25 cellular contexts compared by ENCODE assay signal in the genomic region with DNA sequence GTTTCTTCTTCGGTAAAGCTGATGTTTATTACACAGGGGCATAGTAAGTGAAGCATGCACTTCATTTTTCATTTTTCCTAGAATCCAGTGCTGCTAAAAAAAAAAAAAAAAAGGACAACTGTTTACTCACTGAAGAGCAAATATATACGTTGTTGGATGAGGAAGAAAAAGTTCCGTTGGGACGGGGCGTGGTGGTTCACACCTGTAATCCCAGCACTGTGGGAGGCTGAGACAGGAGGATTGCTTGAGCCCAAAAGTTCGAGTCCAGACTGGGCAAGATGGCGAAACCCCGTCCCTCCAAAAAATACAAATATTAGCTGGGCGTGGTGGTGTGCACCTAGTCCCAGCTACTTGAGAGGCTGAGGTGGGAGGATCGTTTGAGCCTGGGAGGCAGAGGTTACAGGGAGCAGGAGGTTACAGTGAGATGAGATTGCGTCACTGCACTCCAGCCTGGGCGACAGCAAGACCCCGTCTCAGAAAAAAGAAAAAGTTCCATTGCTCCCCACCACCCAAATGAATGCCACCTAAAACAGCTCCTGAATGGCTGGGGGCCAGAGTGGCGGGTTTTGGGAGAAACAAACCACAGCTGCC.
A peak's percentile ranks its signal among the peaks of the same experiment; 100 is the strongest.
DNase-seq lines count a peak whose midpoint lies in the region; ATAC-seq and TF ChIP-seq lines count a peak whose summit lies in the region.
"Had no signal": no experiment of that assay in that cellular context is flagged by ENCODE, and none has a peak within 500 bp of the region (broad histone marks: within the 10 kb centered on the region; RNA-seq: fewer than 3 reads in every experiment).

No MANE protein-coding gene starts in this region.

- no peak overlapping the region for H3K4me3 ChIP-seq in GM23338
- no peak overlapping the region for H3K4me3 ChIP-seq in RWPE2 (ENCODE audit: severe bottlenecking)
- H3K4me3 ChIP-seq: BLaER1 treated with 17β-estradiol and CSF1 and Interleukin-3, amounts not matched to agents 10 nM and 100 nM; breast epithelium; gastroesophageal sphincter; left lung; MG63; ovary had no signal

- H3F3A ChIP-seq in GM23338 (replicated peaks; ENCODE audit: low read depth): no peaks in the 10 kb centered on the region

- no peak for ATAC-seq in GM23338
- no peak for ATAC-seq in RWPE2 (ENCODE audit: low read depth)
- no peak for ATAC-seq in foreskin keratinocyte
- no peak for ATAC-seq in GM21723 (IDR thresholded peaks at IDR 0.05; ENCODE audit: unreplicated experiment)
- no peak for ATAC-seq in stimulated activated naive CD8-positive, alpha-beta T cell treated with anti-CD3 and anti-CD28 coated beads, Interleukin-15, Interleukin-2, amounts not matched to agents 100 U/mL and 50 U/mL, for 24 hours
- ATAC-seq: activated T-helper 17 cell treated with anti-CD3 and anti-CD28 coated beads, Interleukin-2, amount 50 U/mL, for 72 hours; effector memory CD8-positive, alpha-beta T cell; naive thymus-derived CD4-positive, alpha-beta T cell; stimulated activated effector memory CD8-positive, alpha-beta T cell treated with anti-CD3 and anti-CD28 coated beads, Interleukin-12 subunit alpha, Interleukin-12 subunit beta, amount 100 ng/mL, for 72 hours; T-cell had no signal

- H3K79me2 ChIP-seq in GM23338 (replicated peaks; ENCODE audit: insufficient read depth): no peaks in the 10 kb centered on the region

- H3K27ac Mint-ChIP-seq in GM23338: no peak overlapping the region; the same call in 1 of the 2 replicates
- H3K27ac Mint-ChIP-seq in progenitor cell of endocrine pancreas: peak overlapping the region; percentile 100
- H3K27ac Mint-ChIP-seq: activated naive CD4-positive, alpha-beta T cell treated with anti-CD3 and anti-CD28 coated beads, Interleukin-2, amount 50 U/mL, for 24 hours; activated T-helper 17 cell treated with anti-CD3 and anti-CD28 coated beads, Interleukin-2, amount 50 U/mL, for 72 hours; effector memory CD8-positive, alpha-beta T cell; stimulated activated effector memory CD8-positive, alpha-beta T cell treated with anti-CD3 and anti-CD28 coated beads, Interleukin-12 subunit alpha, Interleukin-12 subunit beta, amount 100 ng/mL, for 72 hours; T-cell had no signal

- DNase-seq in GM23338 (ENCODE audit: low spot score) (no peak), RWPE2 (ENCODE audit: low spot score) (no peak), foreskin keratinocyte (no peak), progenitor cell of endocrine pancreas (ENCODE audit: low spot score, unreplicated experiment) (no peak), RKO (ENCODE audit: low spot score) (no peak)
- no peak for DNase-seq in activated CD4-positive, alpha-beta T cell treated with anti-CD3 and anti-CD28 coated beads, Interleukin-2, amount 50 U/mL, for 1 hour
- no peak for DNase-seq in stimulated activated naive CD8-positive, alpha-beta T cell treated with anti-CD3 and anti-CD28 coated beads, Interleukin-15, Interleukin-2, amounts not matched to agents 100 U/mL and 50 U/mL, for 24 hours
- DNase-seq: activated CD4-positive, alpha-beta T cell treated with anti-CD3 and anti-CD28 coated beads, Interleukin-2, amount 50 U/mL, for 48 hours; activated CD8-positive, alpha-beta memory T cell treated with anti-CD3 and anti-CD28 coated beads, Interleukin-2, amount 50 U/mL, for 4 hours; effector memory CD8-positive, alpha-beta T cell; MG63; naive thymus-derived CD4-positive, alpha-beta T cell; NCI-H526 treated with DMSO at 0.1 percent for 48 hours; ovary; right cardiac atrium; stimulated activated CD4-positive, alpha-beta T cell treated with anti-CD3 and anti-CD28 coated beads, Interleukin-4, amount 100 ng/mL, for 24 hours; T-cell had no signal

- H3K36me3 ChIP-seq in GM23338 (ENCODE audit: insufficient read depth): no peaks in the 10 kb centered on the region
- H3K36me3 ChIP-seq in RWPE2 (ENCODE audit: low read depth): no peaks in the 10 kb centered on the region
- H3K36me3 ChIP-seq: BLaER1 treated with 17β-estradiol and CSF1 and Interleukin-3, amounts not matched to agents 10 nM and 100 nM; breast epithelium; gastroesophageal sphincter; left lung; MG63; ovary had no signal

- H3K9me3 Mint-ChIP-seq in GM23338 (peaks cover 4% of the 10 kb centered on the region; the same call in 2 of the 3 replicates), progenitor cell of endocrine pancreas (ENCODE audit: low read depth) (peaks cover 7% of the 10 kb centered on the region)
- H3K9me3 Mint-ChIP-seq: activated naive CD4-positive, alpha-beta T cell treated with anti-CD3 and anti-CD28 coated beads, Interleukin-2, amount 50 U/mL, for 24 hours; activated T-helper 17 cell treated with anti-CD3 and anti-CD28 coated beads, Interleukin-2, amount 50 U/mL, for 72 hours; effector memory CD8-positive, alpha-beta T cell; stimulated activated effector memory CD8-positive, alpha-beta T cell treated with anti-CD3 and anti-CD28 coated beads, Interleukin-12 subunit alpha, Interleukin-12 subunit beta, amount 100 ng/mL, for 72 hours; T-cell had no signal

- no peaks in the 10 kb centered on the region for H4K20me1 ChIP-seq in GM23338 (replicated peaks; ENCODE audit: insufficient read depth)
- H4K20me1 ChIP-seq: BLaER1 treated with 17β-estradiol and CSF1 and Interleukin-3, amounts not matched to agents 10 nM and 100 nM had no signal

- H3K27ac ChIP-seq in GM23338 (ENCODE audit: low read depth) (no peak overlapping the region), RWPE2 (ENCODE audit: poor library complexity, severe bottlenecking) (peak overlapping the region; percentile 73), foreskin keratinocyte (peak overlapping the region; percentile 2)
- H3K27ac ChIP-seq: gastroesophageal sphincter, left lung, ovary had no signal

- H3K4me2 ChIP-seq in GM23338: peak overlapping the region; percentile 48; the same call in 1 of the 2 replicates

- peaks cover 31% of the 10 kb centered on the region for H3K4me1 Mint-ChIP-seq in GM23338
- H3K4me1 Mint-ChIP-seq in progenitor cell of endocrine pancreas (ENCODE audit: low read depth): peaks cover 47% of the 10 kb centered on the region
- H3K4me1 Mint-ChIP-seq: activated naive CD4-positive, alpha-beta T cell treated with anti-CD3 and anti-CD28 coated beads, Interleukin-2, amount 50 U/mL, for 24 hours; activated T-helper 17 cell treated with anti-CD3 and anti-CD28 coated beads, Interleukin-2, amount 50 U/mL, for 72 hours; stimulated activated effector memory CD8-positive, alpha-beta T cell treated with anti-CD3 and anti-CD28 coated beads, Interleukin-12 subunit alpha, Interleukin-12 subunit beta, amount 100 ng/mL, for 72 hours had no signal

- TF ChIP-seq CTCF in GM23338 (conservative IDR thresholded peaks at IDR 0.05; ENCODE audit: low read depth in 2 of 2): no peak
- no peak for TF ChIP-seq CTCF in RWPE2 (IDR thresholded peaks at IDR 0.05; ENCODE audit: poor library complexity, severe bottlenecking)
- TF ChIP-seq CTCF in foreskin keratinocyte (conservative IDR thresholded peaks at IDR 0.05): no peak
- TF ChIP-seq CTCF in progenitor cell of endocrine pancreas (IDR thresholded peaks at IDR 0.05; ENCODE audit: unreplicated experiment): no peak

- peak overlapping the region; percentile 69; the same call in 1 of the 2 replicates for H2AFZ ChIP-seq in GM23338

- H3K27me3 Mint-ChIP-seq in GM23338 (ENCODE audit: insufficient read depth, low read depth, poor library complexity): peaks cover 3% of the 10 kb centered on the region
- no peaks in the 10 kb centered on the region for H3K27me3 Mint-ChIP-seq in progenitor cell of endocrine pancreas
- H3K27me3 Mint-ChIP-seq: activated naive CD4-positive, alpha-beta T cell treated with anti-CD3 and anti-CD28 coated beads, Interleukin-2, amount 50 U/mL, for 24 hours; activated T-helper 17 cell treated with anti-CD3 and anti-CD28 coated beads, Interleukin-2, amount 50 U/mL, for 72 hours had no signal

- no peaks in the 10 kb centered on the region for H3K9me3 ChIP-seq in RWPE2 (ENCODE audit: severe bottlenecking)
- H3K9me3 ChIP-seq: breast epithelium, gastroesophageal sphincter, left lung, ovary had no signal

- H3K27me3 ChIP-seq in GM23338 (ENCODE audit: insufficient read depth) (no peaks in the 10 kb centered on the region), RWPE2 (ENCODE audit: insufficient read depth, poor library complexity, severe bottlenecking) (no peaks in the 10 kb centered on the region), foreskin keratinocyte (no peaks in the 10 kb centered on the region)
- H3K27me3 ChIP-seq: BLaER1 treated with 17β-estradiol and CSF1 and Interleukin-3, amounts not matched to agents 10 nM and 100 nM; breast epithelium; left lung; MG63; ovary had no signal

- H3K4me3 Mint-ChIP-seq in GM23338 (no peak overlapping the region), progenitor cell of endocrine pancreas (ENCODE audit: low read depth) (peak overlapping the region; percentile 16)
- H3K4me3 Mint-ChIP-seq: activated naive CD4-positive, alpha-beta T cell treated with anti-CD3 and anti-CD28 coated beads, Interleukin-2, amount 50 U/mL, for 24 hours; activated T-helper 17 cell treated with anti-CD3 and anti-CD28 coated beads, Interleukin-2, amount 50 U/mL, for 72 hours; effector memory CD8-positive, alpha-beta T cell; naive thymus-derived CD4-positive, alpha-beta T cell; stimulated activated effector memory CD8-positive, alpha-beta T cell treated with anti-CD3 and anti-CD28 coated beads, Interleukin-12 subunit alpha, Interleukin-12 subunit beta, amount 100 ng/mL, for 72 hours; T-cell had no signal

- H3K4me1 ChIP-seq in GM23338 (ENCODE audit: insufficient read depth): peaks cover 17% of the 10 kb centered on the region
- peaks cover 37% of the 10 kb centered on the region for H3K4me1 ChIP-seq in RWPE2 (ENCODE audit: insufficient read depth, poor library complexity, severe bottlenecking)
- H3K4me1 ChIP-seq in foreskin keratinocyte: peaks cover 26% of the 10 kb centered on the region
- H3K4me1 ChIP-seq: gastroesophageal sphincter had no signal

- H3K9me2 ChIP-seq in GM23338 (ENCODE audit: insufficient read depth): 0 out of 2 replicates have a peak, but pooled peaks cover 3% of the 10 kb centered on the region

- no peaks in the 10 kb centered on the region for H3K36me3 Mint-ChIP-seq in GM23338 (ENCODE audit: low read depth)
- peaks cover 3% of the 10 kb centered on the region for H3K36me3 Mint-ChIP-seq in progenitor cell of endocrine pancreas (ENCODE audit: insufficient read depth)
- H3K36me3 Mint-ChIP-seq: activated naive CD4-positive, alpha-beta T cell treated with anti-CD3 and anti-CD28 coated beads, Interleukin-2, amount 50 U/mL, for 24 hours; naive thymus-derived CD4-positive, alpha-beta T cell; stimulated activated effector memory CD8-positive, alpha-beta T cell treated with anti-CD3 and anti-CD28 coated beads, Interleukin-12 subunit alpha, Interleukin-12 subunit beta, amount 100 ng/mL, for 72 hours; T-cell had no signal

TF ChIP-seq in GM23338, 12 proteins besides CTCF, POLR2A, EP300 and RAD21 (continues in another document):
- no peak for TF ChIP-seq JUNB (IDR thresholded peaks at IDR 0.05; ENCODE audit: unreplicated experiment)
